Comparison of ENCODE assay signal across 1 cellular context in the genomic region with DNA sequence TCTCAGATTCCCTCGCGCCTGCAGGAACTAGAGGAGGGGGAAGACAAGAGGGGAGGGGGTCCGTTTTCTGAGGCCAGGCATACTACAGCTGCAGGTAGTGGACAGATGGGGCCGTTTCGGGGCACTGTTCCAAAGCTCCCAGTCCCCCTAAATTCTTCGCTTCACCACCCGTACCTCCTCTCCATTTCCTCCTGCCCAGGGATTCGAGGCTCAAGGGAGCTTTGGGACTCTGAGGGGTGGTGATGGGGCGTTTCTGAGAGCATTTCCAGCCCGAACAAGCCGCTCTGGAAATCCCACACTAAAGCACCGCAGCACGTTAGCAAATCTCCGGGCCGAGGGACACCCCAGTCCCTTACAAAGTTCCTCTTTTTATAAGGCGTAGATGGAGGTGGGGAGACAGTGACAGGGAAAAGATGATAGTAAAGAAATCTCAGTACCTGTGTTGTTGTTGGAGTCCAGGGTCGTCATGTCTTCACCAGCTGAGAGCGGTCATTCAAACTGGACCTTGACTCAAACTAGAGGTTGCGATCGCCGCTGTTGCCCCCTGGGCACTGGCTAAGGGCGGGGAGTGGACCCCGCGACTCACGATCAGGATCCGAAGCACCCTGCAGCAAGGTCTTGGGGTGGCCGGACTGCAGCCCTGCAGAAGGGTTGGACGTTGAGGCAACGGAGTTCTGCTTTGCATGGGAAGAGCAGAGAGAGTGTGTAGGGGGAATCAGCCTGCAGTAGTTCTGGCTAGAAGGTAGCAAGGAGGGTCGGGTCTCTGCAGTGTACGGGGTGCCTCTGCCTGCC.
TF ChIP-seq lines count a peak whose summit lies in the region.

No MANE protein-coding gene starts in this region.

TF ChIP-seq in HepG2, 621 proteins besides CTCF, POLR2A, EP300 and RAD21 (continued from another document and continues in another):
- TF ChIP-seq, protein P1, sequence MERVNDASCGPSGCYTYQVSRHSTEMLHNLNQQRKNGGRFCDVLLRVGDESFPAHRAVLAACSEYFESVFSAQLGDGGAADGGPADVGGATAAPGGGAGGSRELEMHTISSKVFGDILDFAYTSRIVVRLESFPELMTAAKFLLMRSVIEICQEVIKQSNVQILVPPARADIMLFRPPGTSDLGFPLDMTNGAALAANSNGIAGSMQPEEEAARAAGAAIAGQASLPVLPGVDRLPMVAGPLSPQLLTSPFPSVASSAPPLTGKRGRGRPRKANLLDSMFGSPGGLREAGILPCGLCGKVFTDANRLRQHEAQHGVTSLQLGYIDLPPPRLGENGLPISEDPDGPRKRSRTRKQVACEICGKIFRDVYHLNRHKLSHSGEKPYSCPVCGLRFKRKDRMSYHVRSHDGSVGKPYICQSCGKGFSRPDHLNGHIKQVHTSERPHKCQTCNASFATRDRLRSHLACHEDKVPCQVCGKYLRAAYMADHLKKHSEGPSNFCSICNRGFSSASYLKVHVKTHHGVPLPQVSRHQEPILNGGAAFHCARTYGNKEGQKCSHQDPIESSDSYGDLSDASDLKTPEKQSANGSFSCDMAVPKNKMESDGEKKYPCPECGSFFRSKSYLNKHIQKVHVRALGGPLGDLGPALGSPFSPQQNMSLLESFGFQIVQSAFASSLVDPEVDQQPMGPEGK (CRISPR knock-in tag; IDR thresholded peaks at IDR 0.05): no peak
- TF ChIP-seq RFX5 (IDR thresholded peaks at IDR 0.05; ENCODE audit: low read depth, low read length): no peak
- no peak for TF ChIP-seq ZNF761 (CRISPR knock-in tag; conservative IDR thresholded peaks at IDR 0.05)
- TF ChIP-seq IRX3 (CRISPR knock-in tag; IDR thresholded peaks at IDR 0.05; ENCODE audit: borderline replicate concordance, low read depth): no peak
- no peak for TF ChIP-seq MBD4 (IDR thresholded peaks at IDR 0.05; ENCODE audit: borderline replicate concordance, low read length)
- TF ChIP-seq SCMH1 (CRISPR knock-in tag; IDR thresholded peaks at IDR 0.05; ENCODE audit: borderline replicate concordance): no peak
- peak; percentile 8; the same call in 1 of the 2 replicates for TF ChIP-seq SMAD1 (CRISPR knock-in tag; IDR thresholded peaks at IDR 0.05; ENCODE audit: borderline replicate concordance, low read depth)
- TF ChIP-seq, protein P2, sequence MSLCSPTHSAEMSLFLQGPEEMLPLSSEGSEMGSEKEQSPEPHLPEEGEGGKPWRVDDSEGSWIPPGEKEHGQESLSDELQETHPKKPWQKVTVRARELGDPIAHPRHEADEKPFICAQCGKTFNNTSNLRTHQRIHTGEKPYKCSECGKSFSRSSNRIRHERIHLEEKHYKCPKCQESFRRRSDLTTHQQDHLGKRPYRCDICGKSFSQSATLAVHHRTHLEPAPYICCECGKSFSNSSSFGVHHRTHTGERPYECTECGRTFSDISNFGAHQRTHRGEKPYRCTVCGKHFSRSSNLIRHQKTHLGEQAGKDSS (CRISPR knock-in tag; IDR thresholded peaks at IDR 0.05; ENCODE audit: borderline replicate concordance, low read depth): no peak
- TF ChIP-seq ZBTB1 (CRISPR knock-in tag; IDR thresholded peaks at IDR 0.05; ENCODE audit: borderline replicate concordance): peak; percentile 12; the same call in 1 of the 2 replicates
- no peak for TF ChIP-seq ZNF83 (CRISPR knock-in tag; IDR thresholded peaks at IDR 0.05; ENCODE audit: borderline replicate concordance)
- TF ChIP-seq, protein P3, sequence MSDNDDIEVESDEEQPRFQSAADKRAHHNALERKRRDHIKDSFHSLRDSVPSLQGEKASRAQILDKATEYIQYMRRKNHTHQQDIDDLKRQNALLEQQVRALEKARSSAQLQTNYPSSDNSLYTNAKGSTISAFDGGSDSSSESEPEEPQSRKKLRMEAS (IDR thresholded peaks at IDR 0.05): no peak
- TF ChIP-seq CCAR2 (optimal IDR thresholded peaks at IDR 0.05; ENCODE audit: low read depth, low read length): no peak
- TF ChIP-seq CAMTA2 (CRISPR knock-in tag; IDR thresholded peaks at IDR 0.05; ENCODE audit: borderline replicate concordance): no peak
- TF ChIP-seq ZNF263 (CRISPR knock-in tag; IDR thresholded peaks at IDR 0.05): no peak
- no peak for TF ChIP-seq SSRP1 (CRISPR knock-in tag; IDR thresholded peaks at IDR 0.05)
- 0 out of 2 replicates have a peak, but pooled peaks have one; percentile 48 for TF ChIP-seq ZC3H13 (CRISPR knock-in tag; IDR thresholded peaks at IDR 0.05)
- TF ChIP-seq ZNF776 (CRISPR knock-in tag; IDR thresholded peaks at IDR 0.05): no peak
- no peak for TF ChIP-seq ZNF552 (CRISPR knock-in tag; IDR thresholded peaks at IDR 0.05; ENCODE audit: borderline replicate concordance)
- no peak for TF ChIP-seq ZNF3 (CRISPR knock-in tag; IDR thresholded peaks at IDR 0.05)
- TF ChIP-seq ZSCAN20 (CRISPR knock-in tag; IDR thresholded peaks at IDR 0.05; ENCODE audit: borderline replicate concordance): no peak
- no peak for TF ChIP-seq HMG20B (CRISPR knock-in tag; conservative IDR thresholded peaks at IDR 0.05)
- TF ChIP-seq ZNF253 (CRISPR knock-in tag; IDR thresholded peaks at IDR 0.05; ENCODE audit: borderline replicate concordance): no peak
- 0 out of 2 replicates have a peak, but pooled peaks have one; percentile 13 for TF ChIP-seq HNRNPL (IDR thresholded peaks at IDR 0.05; ENCODE audit: low read depth, low read length)
- no peak for TF ChIP-seq IKZF4 (CRISPR knock-in tag; IDR thresholded peaks at IDR 0.05; ENCODE audit: borderline replicate concordance, low read depth, not compliant biosample characterization)
- TF ChIP-seq KLF15 (CRISPR knock-in tag; IDR thresholded peaks at IDR 0.05; ENCODE audit: borderline replicate concordance): no peak
- no peak for TF ChIP-seq ZKSCAN5 (CRISPR knock-in tag; IDR thresholded peaks at IDR 0.05)
- TF ChIP-seq EHMT2 (IDR thresholded peaks at IDR 0.05; ENCODE audit: borderline replicate concordance, low read depth, low read length): no peak
- TF ChIP-seq ZNF451 (CRISPR knock-in tag; IDR thresholded peaks at IDR 0.05): no peak
- TF ChIP-seq, protein P4, sequence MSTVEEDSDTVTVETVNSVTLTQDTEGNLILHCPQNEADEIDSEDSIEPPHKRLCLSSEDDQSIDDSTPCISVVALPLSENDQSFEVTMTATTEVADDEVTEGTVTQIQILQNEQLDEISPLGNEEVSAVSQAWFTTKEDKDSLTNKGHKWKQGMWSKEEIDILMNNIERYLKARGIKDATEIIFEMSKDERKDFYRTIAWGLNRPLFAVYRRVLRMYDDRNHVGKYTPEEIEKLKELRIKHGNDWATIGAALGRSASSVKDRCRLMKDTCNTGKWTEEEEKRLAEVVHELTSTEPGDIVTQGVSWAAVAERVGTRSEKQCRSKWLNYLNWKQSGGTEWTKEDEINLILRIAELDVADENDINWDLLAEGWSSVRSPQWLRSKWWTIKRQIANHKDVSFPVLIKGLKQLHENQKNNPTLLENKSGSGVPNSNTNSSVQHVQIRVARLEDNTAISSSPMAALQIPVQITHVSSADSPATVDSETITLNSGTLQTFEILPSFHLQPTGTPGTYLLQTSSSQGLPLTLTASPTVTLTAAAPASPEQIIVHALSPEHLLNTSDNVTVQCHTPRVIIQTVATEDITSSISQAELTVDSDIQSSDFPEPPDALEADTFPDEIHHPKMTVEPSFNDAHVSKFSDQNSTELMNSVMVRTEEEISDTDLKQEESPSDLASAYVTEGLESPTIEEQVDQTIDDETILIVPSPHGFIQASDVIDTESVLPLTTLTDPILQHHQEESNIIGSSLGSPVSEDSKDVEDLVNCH (CRISPR knock-in tag; IDR thresholded peaks at IDR 0.05): no peak
- TF ChIP-seq ZNF816 (CRISPR knock-in tag; IDR thresholded peaks at IDR 0.05; ENCODE audit: borderline replicate concordance): no peak
- TF ChIP-seq HOXA9 (CRISPR knock-in tag; IDR thresholded peaks at IDR 0.05; ENCODE audit: borderline replicate concordance): peak; percentile 82; the same call in 1 of the 2 replicates
- TF ChIP-seq SMARCC2 (IDR thresholded peaks at IDR 0.05): no peak
- no peak for TF ChIP-seq RBFOX2 (IDR thresholded peaks at IDR 0.05; ENCODE audit: low read depth, low read length)
- no peak for TF ChIP-seq AGO2 (optimal IDR thresholded peaks at IDR 0.05; ENCODE audit: low read depth, low read length)
- no peak; the same call in 1 of the 2 replicates for TF ChIP-seq ZNF235 (CRISPR knock-in tag; IDR thresholded peaks at IDR 0.05; ENCODE audit: borderline replicate concordance)
- no peak for TF ChIP-seq ZKSCAN1 (IDR thresholded peaks at IDR 0.05; ENCODE audit: low read length)
- TF ChIP-seq LCORL (IDR thresholded peaks at IDR 0.05): no peak
- no peak for TF ChIP-seq LCORL (CRISPR knock-in tag; IDR thresholded peaks at IDR 0.05)
- TF ChIP-seq, protein P5, sequence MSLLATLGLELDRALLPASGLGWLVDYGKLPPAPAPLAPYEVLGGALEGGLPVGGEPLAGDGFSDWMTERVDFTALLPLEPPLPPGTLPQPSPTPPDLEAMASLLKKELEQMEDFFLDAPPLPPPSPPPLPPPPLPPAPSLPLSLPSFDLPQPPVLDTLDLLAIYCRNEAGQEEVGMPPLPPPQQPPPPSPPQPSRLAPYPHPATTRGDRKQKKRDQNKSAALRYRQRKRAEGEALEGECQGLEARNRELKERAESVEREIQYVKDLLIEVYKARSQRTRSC (CRISPR knock-in tag; IDR thresholded peaks at IDR 0.05; ENCODE audit: low read depth): no peak
- TF ChIP-seq ZNF75D (CRISPR knock-in tag; IDR thresholded peaks at IDR 0.05; ENCODE audit: borderline replicate concordance): no peak
- TF ChIP-seq ZNF30 (CRISPR knock-in tag; IDR thresholded peaks at IDR 0.05): no peak
- no peak for TF ChIP-seq ADNP (CRISPR knock-in tag; IDR thresholded peaks at IDR 0.05)
- no peak for TF ChIP-seq ZNF205 (CRISPR knock-in tag; IDR thresholded peaks at IDR 0.05)
- no peak for TF ChIP-seq DMAP1 (CRISPR knock-in tag; IDR thresholded peaks at IDR 0.05)
- TF ChIP-seq, protein P6, sequence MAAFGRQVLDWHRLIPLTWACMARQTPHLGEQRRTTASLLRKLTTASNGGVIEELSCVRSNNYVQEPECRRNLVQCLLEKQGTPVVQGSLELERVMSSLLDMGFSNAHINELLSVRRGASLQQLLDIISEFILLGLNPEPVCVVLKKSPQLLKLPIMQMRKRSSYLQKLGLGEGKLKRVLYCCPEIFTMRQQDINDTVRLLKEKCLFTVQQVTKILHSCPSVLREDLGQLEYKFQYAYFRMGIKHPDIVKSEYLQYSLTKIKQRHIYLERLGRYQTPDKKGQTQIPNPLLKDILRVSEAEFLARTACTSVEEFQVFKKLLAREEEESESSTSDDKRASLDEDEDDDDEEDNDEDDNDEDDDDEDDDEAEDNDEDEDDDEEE (CRISPR knock-in tag; IDR thresholded peaks at IDR 0.05): no peak
- TF ChIP-seq NCOA1 (CRISPR knock-in tag; IDR thresholded peaks at IDR 0.05): no peak
- peak; percentile 36 for TF ChIP-seq SP2 (CRISPR knock-in tag; IDR thresholded peaks at IDR 0.05)
- TF ChIP-seq PTBP1 (IDR thresholded peaks at IDR 0.05; ENCODE audit: low read depth, low read length, poor library complexity, severe bottlenecking): no peak
- no peak for TF ChIP-seq FOSL1 (CRISPR knock-in tag; IDR thresholded peaks at IDR 0.05; ENCODE audit: borderline replicate concordance)
- TF ChIP-seq RCOR2 (CRISPR knock-in tag; IDR thresholded peaks at IDR 0.05): no peak
- no peak for TF ChIP-seq RARA (CRISPR knock-in tag; IDR thresholded peaks at IDR 0.05)
- TF ChIP-seq, protein P7, sequence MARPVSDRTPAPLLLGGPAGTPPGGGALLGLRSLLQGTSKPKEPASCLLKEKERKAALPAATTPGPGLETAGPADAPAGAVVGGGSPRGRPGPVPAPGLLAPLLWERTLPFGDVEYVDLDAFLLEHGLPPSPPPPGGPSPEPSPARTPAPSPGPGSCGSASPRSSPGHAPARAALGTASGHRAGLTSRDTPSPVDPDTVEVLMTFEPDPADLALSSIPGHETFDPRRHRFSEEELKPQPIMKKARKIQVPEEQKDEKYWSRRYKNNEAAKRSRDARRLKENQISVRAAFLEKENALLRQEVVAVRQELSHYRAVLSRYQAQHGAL (CRISPR knock-in tag; IDR thresholded peaks at IDR 0.05; ENCODE audit: not compliant biosample characterization): no peak
- TF ChIP-seq ZNF713 (CRISPR knock-in tag; IDR thresholded peaks at IDR 0.05): 0 out of 2 replicates have a peak, but pooled peaks have one; percentile 6
- TF ChIP-seq ZNF432 (CRISPR knock-in tag; IDR thresholded peaks at IDR 0.05; ENCODE audit: borderline replicate concordance): no peak
- TF ChIP-seq, protein P8, sequence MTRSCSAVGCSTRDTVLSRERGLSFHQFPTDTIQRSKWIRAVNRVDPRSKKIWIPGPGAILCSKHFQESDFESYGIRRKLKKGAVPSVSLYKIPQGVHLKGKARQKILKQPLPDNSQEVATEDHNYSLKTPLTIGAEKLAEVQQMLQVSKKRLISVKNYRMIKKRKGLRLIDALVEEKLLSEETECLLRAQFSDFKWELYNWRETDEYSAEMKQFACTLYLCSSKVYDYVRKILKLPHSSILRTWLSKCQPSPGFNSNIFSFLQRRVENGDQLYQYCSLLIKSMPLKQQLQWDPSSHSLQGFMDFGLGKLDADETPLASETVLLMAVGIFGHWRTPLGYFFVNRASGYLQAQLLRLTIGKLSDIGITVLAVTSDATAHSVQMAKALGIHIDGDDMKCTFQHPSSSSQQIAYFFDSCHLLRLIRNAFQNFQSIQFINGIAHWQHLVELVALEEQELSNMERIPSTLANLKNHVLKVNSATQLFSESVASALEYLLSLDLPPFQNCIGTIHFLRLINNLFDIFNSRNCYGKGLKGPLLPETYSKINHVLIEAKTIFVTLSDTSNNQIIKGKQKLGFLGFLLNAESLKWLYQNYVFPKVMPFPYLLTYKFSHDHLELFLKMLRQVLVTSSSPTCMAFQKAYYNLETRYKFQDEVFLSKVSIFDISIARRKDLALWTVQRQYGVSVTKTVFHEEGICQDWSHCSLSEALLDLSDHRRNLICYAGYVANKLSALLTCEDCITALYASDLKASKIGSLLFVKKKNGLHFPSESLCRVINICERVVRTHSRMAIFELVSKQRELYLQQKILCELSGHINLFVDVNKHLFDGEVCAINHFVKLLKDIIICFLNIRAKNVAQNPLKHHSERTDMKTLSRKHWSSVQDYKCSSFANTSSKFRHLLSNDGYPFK (CRISPR knock-in tag; IDR thresholded peaks at IDR 0.05; ENCODE audit: borderline replicate concordance): no peak
- no peak for TF ChIP-seq ZFP37 (CRISPR knock-in tag; IDR thresholded peaks at IDR 0.05; ENCODE audit: borderline replicate concordance)
- peak; percentile 74; the same call in 1 of the 2 replicates for TF ChIP-seq ZNF572 (CRISPR knock-in tag; IDR thresholded peaks at IDR 0.05)
- TF ChIP-seq, protein P9, sequence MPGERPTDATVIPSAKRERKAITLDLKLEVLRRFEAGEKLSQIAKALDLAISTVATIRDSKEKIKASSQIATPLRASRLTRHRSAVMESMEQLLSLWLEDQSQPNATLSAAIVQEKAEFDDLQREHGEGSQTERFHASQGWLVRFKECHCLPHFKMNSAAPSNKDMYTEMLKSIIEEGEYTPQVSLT (CRISPR knock-in tag; IDR thresholded peaks at IDR 0.05; ENCODE audit: borderline replicate concordance, low read depth): no peak
- TF ChIP-seq ZNF773 (CRISPR knock-in tag; IDR thresholded peaks at IDR 0.05; ENCODE audit: borderline replicate concordance): no peak
- TF ChIP-seq MAFG (CRISPR knock-in tag; IDR thresholded peaks at IDR 0.05): no peak
- TF ChIP-seq MEF2D (CRISPR knock-in tag; IDR thresholded peaks at IDR 0.05): no peak
- TF ChIP-seq, protein P10, sequence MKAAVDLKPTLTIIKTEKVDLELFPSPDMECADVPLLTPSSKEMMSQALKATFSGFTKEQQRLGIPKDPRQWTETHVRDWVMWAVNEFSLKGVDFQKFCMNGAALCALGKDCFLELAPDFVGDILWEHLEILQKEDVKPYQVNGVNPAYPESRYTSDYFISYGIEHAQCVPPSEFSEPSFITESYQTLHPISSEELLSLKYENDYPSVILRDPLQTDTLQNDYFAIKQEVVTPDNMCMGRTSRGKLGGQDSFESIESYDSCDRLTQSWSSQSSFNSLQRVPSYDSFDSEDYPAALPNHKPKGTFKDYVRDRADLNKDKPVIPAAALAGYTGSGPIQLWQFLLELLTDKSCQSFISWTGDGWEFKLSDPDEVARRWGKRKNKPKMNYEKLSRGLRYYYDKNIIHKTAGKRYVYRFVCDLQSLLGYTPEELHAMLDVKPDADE (CRISPR knock-in tag; IDR thresholded peaks at IDR 0.05): no peak
- TF ChIP-seq ZNF850 (CRISPR knock-in tag; conservative IDR thresholded peaks at IDR 0.05): no peak
